Comparison of ENCODE assay signal across 14 cellular contexts in the genomic region with DNA sequence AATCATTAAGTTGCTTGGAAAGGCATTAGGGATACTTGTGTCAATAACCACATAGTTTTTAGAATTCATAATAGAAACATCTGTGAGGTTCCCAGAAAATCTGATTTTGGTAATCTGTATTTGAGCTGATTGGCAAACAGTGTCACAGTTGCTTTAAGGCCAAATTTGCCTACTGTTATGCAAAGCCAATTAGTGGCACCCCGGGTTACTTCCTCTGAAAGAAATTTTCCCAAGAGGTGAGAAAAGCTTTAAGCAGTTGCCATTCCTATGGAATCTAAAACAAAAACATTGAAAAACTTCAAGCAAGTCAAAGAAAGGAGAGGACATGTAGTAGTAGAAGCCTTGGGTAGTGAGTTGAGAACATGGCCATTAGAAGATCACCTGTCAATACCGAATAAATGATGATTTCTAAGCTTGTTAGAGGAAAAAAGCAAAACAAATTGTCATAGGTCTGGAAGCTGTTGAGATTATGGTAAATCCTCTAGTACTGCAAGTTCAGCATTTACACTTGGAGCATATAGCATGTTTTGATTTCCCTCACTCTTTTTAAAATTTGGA.
"Had no signal": no experiment of that assay in that cellular context is flagged by ENCODE, and none has a peak within 500 bp of the region (broad histone marks: within the 10 kb centered on the region; RNA-seq: fewer than 3 reads in every experiment).

No MANE protein-coding gene starts in this region.

- DNase-seq: activated CD4-positive, alpha-beta T cell treated with anti-CD3 and anti-CD28 coated beads, Interleukin-2, amount 50 U/mL, for 1 hour; activated T-cell treated with anti-CD3 and anti-CD28 coated beads, Interleukin-2, amount 50 U/mL, for 1 hour; amygdala; brain microvascular endothelial cell; effector memory CD4-positive, alpha-beta T cell; kidney; left ventricle myocardium inferior; stimulated activated CD4-positive, alpha-beta T cell treated with anti-CD3 and anti-CD28 coated beads, Interleukin-4, amount 100 ng/mL, for 24 hours; stimulated activated naive CD8-positive, alpha-beta T cell treated with anti-CD3 and anti-CD28 coated beads, Interleukin-15, amount 100 ng/mL, for 72 hours had no signal

- H3K27me3 Mint-ChIP-seq: memory B cell; stimulated activated naive CD8-positive, alpha-beta T cell treated with anti-CD3 and anti-CD28 coated beads, Interleukin-15, amount 100 ng/mL, for 72 hours had no signal

- H3K4me1 Mint-ChIP-seq: memory B cell; stimulated activated naive CD8-positive, alpha-beta T cell treated with anti-CD3 and anti-CD28 coated beads, Interleukin-15, amount 100 ng/mL, for 72 hours had no signal

- H3K36me3 ChIP-seq: brain microvascular endothelial cell, left ventricle myocardium inferior, pancreas, thoracic aorta had no signal

- H3K27ac ChIP-seq: brain microvascular endothelial cell, left ventricle myocardium inferior, pancreas, thoracic aorta had no signal

- ATAC-seq: activated naive CD4-positive, alpha-beta T cell treated with anti-CD3 and anti-CD28 coated beads, Interleukin-2, amount 50 U/mL, for 72 hours; stimulated activated naive CD8-positive, alpha-beta T cell treated with anti-CD3 and anti-CD28 coated beads, Interleukin-15, amount 100 ng/mL, for 72 hours had no signal

- H3K9me3 ChIP-seq: left ventricle myocardium inferior, pancreas, thoracic aorta had no signal

- H3K9me3 Mint-ChIP-seq: memory B cell, nephron had no signal

- H3K27ac Mint-ChIP-seq: activated naive CD4-positive, alpha-beta T cell treated with anti-CD3 and anti-CD28 coated beads, Interleukin-2, amount 50 U/mL, for 72 hours; memory B cell; stimulated activated naive CD8-positive, alpha-beta T cell treated with anti-CD3 and anti-CD28 coated beads, Interleukin-15, amount 100 ng/mL, for 72 hours had no signal

- H3K4me1 ChIP-seq: left ventricle myocardium inferior had no signal

- H3K36me3 Mint-ChIP-seq: activated naive CD4-positive, alpha-beta T cell treated with anti-CD3 and anti-CD28 coated beads, Interleukin-2, amount 50 U/mL, for 72 hours had no signal

- H3K4me3 Mint-ChIP-seq: memory B cell; nephron; stimulated activated naive CD8-positive, alpha-beta T cell treated with anti-CD3 and anti-CD28 coated beads, Interleukin-15, amount 100 ng/mL, for 72 hours had no signal

- H3K27me3 ChIP-seq: brain microvascular endothelial cell, pancreas had no signal

- H3K4me3 ChIP-seq: left ventricle myocardium inferior, pancreas, thoracic aorta had no signal
